In the genomic region with DNA sequence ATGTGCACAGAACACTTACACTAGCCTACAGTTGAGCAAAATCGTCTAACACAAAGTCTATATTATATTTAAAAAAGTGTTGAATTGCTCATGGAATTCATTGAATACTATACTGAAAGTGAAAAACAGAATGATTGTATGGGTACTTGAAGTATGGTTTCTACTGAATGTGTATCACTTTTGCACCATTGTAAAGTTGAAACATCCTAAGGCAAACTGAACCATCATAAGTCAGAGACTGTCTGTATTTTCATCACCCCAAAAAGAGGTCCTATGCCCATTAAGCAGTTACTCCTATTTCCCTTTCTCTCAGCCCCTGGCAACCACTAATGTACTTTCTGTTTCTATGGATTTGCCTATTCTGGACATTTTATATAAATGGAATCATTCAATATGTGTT, we compare ENCODE assay signal across 1 cellular context.
TF ChIP-seq lines count a peak whose summit lies in the region.

No MANE protein-coding gene starts in this region.

TF ChIP-seq in HepG2, 621 proteins besides CTCF, POLR2A, EP300 and RAD21:
- TF ChIP-seq, protein P1, sequence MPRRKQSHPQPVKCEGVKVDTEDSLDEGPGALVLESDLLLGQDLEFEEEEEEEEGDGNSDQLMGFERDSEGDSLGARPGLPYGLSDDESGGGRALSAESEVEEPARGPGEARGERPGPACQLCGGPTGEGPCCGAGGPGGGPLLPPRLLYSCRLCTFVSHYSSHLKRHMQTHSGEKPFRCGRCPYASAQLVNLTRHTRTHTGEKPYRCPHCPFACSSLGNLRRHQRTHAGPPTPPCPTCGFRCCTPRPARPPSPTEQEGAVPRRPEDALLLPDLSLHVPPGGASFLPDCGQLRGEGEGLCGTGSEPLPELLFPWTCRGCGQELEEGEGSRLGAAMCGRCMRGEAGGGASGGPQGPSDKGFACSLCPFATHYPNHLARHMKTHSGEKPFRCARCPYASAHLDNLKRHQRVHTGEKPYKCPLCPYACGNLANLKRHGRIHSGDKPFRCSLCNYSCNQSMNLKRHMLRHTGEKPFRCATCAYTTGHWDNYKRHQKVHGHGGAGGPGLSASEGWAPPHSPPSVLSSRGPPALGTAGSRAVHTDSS (CRISPR knock-in tag; conservative IDR thresholded peaks at IDR 0.05), result no peak
- no peak for TF ChIP-seq EED (CRISPR knock-in tag; IDR thresholded peaks at IDR 0.05)
- TF ChIP-seq, protein P2, sequence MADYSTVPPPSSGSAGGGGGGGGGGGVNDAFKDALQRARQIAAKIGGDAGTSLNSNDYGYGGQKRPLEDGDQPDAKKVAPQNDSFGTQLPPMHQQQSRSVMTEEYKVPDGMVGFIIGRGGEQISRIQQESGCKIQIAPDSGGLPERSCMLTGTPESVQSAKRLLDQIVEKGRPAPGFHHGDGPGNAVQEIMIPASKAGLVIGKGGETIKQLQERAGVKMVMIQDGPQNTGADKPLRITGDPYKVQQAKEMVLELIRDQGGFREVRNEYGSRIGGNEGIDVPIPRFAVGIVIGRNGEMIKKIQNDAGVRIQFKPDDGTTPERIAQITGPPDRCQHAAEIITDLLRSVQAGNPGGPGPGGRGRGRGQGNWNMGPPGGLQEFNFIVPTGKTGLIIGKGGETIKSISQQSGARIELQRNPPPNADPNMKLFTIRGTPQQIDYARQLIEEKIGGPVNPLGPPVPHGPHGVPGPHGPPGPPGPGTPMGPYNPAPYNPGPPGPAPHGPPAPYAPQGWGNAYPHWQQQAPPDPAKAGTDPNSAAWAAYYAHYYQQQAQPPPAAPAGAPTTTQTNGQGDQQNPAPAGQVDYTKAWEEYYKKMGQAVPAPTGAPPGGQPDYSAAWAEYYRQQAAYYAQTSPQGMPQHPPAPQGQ (CRISPR knock-in tag; IDR thresholded peaks at IDR 0.05; ENCODE audit: borderline replicate concordance), result no peak
- TF ChIP-seq ZNF12 (CRISPR knock-in tag; IDR thresholded peaks at IDR 0.05), result no peak
- TF ChIP-seq, protein P3, sequence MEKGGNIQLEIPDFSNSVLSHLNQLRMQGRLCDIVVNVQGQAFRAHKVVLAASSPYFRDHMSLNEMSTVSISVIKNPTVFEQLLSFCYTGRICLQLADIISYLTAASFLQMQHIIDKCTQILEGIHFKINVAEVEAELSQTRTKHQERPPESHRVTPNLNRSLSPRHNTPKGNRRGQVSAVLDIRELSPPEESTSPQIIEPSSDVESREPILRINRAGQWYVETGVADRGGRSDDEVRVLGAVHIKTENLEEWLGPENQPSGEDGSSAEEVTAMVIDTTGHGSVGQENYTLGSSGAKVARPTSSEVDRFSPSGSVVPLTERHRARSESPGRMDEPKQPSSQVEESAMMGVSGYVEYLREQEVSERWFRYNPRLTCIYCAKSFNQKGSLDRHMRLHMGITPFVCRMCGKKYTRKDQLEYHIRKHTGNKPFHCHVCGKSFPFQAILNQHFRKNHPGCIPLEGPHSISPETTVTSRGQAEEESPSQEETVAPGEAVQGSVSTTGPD (CRISPR knock-in tag; IDR thresholded peaks at IDR 0.05), result no peak
- no peak for TF ChIP-seq RXRB (CRISPR knock-in tag; IDR thresholded peaks at IDR 0.05; ENCODE audit: borderline replicate concordance)
- TF ChIP-seq, protein P4, sequence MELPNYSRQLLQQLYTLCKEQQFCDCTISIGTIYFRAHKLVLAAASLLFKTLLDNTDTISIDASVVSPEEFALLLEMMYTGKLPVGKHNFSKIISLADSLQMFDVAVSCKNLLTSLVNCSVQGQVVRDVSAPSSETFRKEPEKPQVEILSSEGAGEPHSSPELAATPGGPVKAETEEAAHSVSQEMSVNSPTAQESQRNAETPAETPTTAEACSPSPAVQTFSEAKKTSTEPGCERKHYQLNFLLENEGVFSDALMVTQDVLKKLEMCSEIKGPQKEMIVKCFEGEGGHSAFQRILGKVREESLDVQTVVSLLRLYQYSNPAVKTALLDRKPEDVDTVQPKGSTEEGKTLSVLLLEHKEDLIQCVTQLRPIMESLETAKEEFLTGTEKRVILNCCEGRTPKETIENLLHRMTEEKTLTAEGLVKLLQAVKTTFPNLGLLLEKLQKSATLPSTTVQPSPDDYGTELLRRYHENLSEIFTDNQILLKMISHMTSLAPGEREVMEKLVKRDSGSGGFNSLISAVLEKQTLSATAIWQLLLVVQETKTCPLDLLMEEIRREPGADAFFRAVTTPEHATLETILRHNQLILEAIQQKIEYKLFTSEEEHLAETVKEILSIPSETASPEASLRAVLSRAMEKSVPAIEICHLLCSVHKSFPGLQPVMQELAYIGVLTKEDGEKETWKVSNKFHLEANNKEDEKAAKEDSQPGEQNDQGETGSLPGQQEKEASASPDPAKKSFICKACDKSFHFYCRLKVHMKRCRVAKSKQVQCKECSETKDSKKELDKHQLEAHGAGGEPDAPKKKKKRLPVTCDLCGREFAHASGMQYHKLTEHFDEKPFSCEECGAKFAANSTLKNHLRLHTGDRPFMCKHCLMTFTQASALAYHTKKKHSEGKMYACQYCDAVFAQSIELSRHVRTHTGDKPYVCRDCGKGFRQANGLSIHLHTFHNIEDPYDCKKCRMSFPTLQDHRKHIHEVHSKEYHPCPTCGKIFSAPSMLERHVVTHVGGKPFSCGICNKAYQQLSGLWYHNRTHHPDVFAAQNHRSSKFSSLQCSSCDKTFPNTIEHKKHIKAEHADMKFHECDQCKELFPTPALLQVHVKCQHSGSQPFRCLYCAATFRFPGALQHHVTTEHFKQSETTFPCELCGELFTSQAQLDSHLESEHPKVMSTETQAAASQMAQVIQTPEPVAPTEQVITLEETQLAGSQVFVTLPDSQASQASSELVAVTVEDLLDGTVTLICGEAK (IDR thresholded peaks at IDR 0.05), result no peak
- TF ChIP-seq, protein P4 (CRISPR knock-in tag; IDR thresholded peaks at IDR 0.05), result no peak
- no peak for TF ChIP-seq IKZF1 (IDR thresholded peaks at IDR 0.05)
TF ChIP-seq in HepG2: peak in this region for 0.
